In the genomic region with DNA sequence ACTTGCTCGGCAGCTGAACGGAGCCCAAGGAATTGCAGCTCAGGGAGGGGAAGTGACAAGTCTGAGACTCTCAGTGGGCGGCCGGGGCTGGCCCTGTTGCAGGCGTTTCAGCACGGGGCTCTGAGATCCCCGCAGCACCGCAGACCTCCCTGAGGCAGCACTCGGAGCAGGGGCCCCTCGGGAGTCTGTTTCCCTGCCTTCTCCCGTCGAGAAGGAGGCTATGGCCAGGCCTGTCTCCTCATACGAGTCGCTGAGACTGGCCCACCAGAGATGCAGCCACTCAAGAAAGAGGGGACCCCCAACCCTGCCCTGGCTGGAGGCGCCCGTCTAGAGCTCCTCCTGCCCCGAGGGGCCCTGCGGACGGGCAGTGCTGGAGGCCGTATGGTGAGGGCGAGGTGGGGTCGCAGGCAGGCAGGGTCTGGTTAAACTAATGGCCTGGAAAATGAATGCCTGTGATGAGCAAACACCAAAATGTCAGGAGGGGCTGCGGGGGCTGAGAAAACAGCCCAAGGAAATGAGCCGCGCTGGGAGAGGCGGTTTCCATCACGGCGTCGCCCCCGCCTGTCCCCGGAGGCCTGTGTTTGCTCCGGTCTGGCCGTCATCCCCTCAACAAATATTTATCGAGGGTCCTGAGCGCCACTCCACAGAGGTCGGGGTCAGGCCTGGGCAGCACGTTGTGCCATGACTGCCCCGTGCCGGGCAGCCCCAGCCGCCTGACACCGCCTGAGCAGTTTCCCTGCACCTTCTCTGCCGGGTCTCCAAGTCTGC, we compare ENCODE assay signal across 29 cellular contexts. TPM values are rescaled to one million over a fixed set of nuclear protein-coding genes. Genes with fewer than 3 reads are reported as not detected.
DNase-seq lines count a peak whose midpoint lies in the region; ATAC-seq, FAIRE-seq and TF ChIP-seq lines count a peak whose summit lies in the region.
"Had no signal": no experiment of that assay in that cellular context is flagged by ENCODE, and none has a peak within 500 bp of the region (broad histone marks: within the 10 kb centered on the region; RNA-seq: fewer than 3 reads in every experiment).

No MANE protein-coding gene starts in this region.

- no peaks in the 10 kb centered on the region for H3K9me3 Mint-ChIP-seq in activated naive CD8-positive, alpha-beta T cell treated with anti-CD3 and anti-CD28 coated beads, Interleukin-2, amount 50 U/mL, for 24 hours
- H3K9me3 Mint-ChIP-seq: activated CD4-positive, alpha-beta T cell treated with anti-CD3 and anti-CD28 coated beads, Interleukin-2, amount 10 ng/mL, durations not matched to agents 7 days and 5 days; activated T-cell treated with anti-CD3 and anti-CD28 coated beads, Interleukin-2, amount 50 U/mL, for 4 hours; dendritic cell treated with granulocyte-macrophage colony-stimulating factor and Interleukin-4, amounts not matched to agents 40 ng/mL and 50 ng/mL, for 4 days; endodermal cell; neural progenitor cell had no signal

- H3K4me1 ChIP-seq in H1 (replicated peaks in 1 of 4; ENCODE audit: control insufficient read depth in 3 of 4, insufficient read depth in 4 of 4, low read length in 3 of 4) (no peaks in the 10 kb centered on the region), osteoblast (ENCODE audit: insufficient read depth, low read length) (no peaks in the 10 kb centered on the region)
- H3K4me1 ChIP-seq: esophagus muscularis mucosa, foreskin keratinocyte, heart left ventricle, neural progenitor cell, prostate gland had no signal

- TF ChIP-seq POLR2A in H1 (IDR thresholded peaks at IDR 0.05; ENCODE audit: control extremely low read depth in 1 of 2, low read depth in 2 of 2, low read length in 2 of 2) = no peak

- CTCF ChIA-PET in H1 (lab: Charles Lee; ENCODE audit: partially characterized antibody) = interaction anchor here (0.7 to 14.1 kb wide), 7 partner anchors 9 to 239 kb away, joined by 3 to 196 read pairs (median 6); a partner anchor contains a TSS

- POLR2A ChIA-PET in H1 (lab: Charles Lee; ENCODE audit: partially characterized antibody) = interaction anchor here (1.0 to 3.8 kb wide), 2 partner anchors 9 to 33 kb away, joined by 5 to 18 read pairs; a partner anchor contains a TSS

- DNase-seq in NCI-H69 (lab: John Stamatoyannopoulos, UW) (peak; percentile 81), H1 (ENCODE audit: low read depth in 1 of 2, low spot score in 2 of 2) (no peak), osteoblast (ENCODE audit: insufficient read length, low spot score, missing footprints) (no peak)
- no peak for DNase-seq in activated naive CD8-positive, alpha-beta T cell treated with anti-CD3 and anti-CD28 coated beads, Interleukin-2, amount 50 U/mL, for 24 hours
- DNase-seq: activated CD4-positive, alpha-beta T cell treated with anti-CD3 and anti-CD28 coated beads, Interleukin-2, amount 10 ng/mL, durations not matched to agents 7 days and 5 days; activated gamma-delta T cell treated with Interleukin-2 at 50 U/mL for 16 hours; activated T-cell treated with anti-CD3 and anti-CD28 coated beads, Interleukin-2, amount 50 U/mL, for 4 hours; Calu3; central memory CD4-positive, alpha-beta T cell; endodermal cell; foreskin keratinocyte; HCEC 1CT; heart left ventricle; MV-4-11; NCI-H187; NCI-H2171; NCI-H510A; SIG-M5; stimulated activated naive CD4-positive, alpha-beta T cell treated with Interleukin-2 at 50 U/mL for 16 hours had no signal

- H3K27me3 ChIP-seq in H1 (replicated peaks in 1 of 4; ENCODE audit: control insufficient read depth in 3 of 4, extremely low read depth in 1 of 4, insufficient read depth in 3 of 4, low read length in 3 of 4) = no peaks in the 10 kb centered on the region; a peak in 1 of 7 replicates
- H3K27me3 ChIP-seq in osteoblast (ENCODE audit: insufficient read depth, low read length) = no peaks in the 10 kb centered on the region
- H3K27me3 ChIP-seq: heart left ventricle, neural progenitor cell had no signal

- TF ChIP-seq CTCF in H1 (IDR thresholded peaks at IDR 0.05; ENCODE audit: control extremely low read depth in 1 of 3, insufficient read depth in 1 of 3, low read depth in 1 of 3, low read length in 3 of 3) (no peak), osteoblast (IDR thresholded peaks at IDR 0.05; ENCODE audit: extremely low read depth, low read depth, low read length) (no peak)

- H2AFZ ChIP-seq in H1 (ENCODE audit: low read length) = no peak overlapping the region
- H2AFZ ChIP-seq in osteoblast (ENCODE audit: low read length) = peak overlapping the region; percentile 71
- H2AFZ ChIP-seq: neural progenitor cell had no signal

- H2BK12ac ChIP-seq in H1 (ENCODE audit: low read depth, low read length) = no peak overlapping the region

- no peak overlapping the region for H3K4ac ChIP-seq in H1 (replicated peaks; ENCODE audit: insufficient read length, low read depth, low read length)

- no peak overlapping the region for H3K4me2 ChIP-seq in H1 (ENCODE audit: insufficient read depth in 1 of 2, low read depth in 2 of 2, low read length in 2 of 2)
- peak overlapping the region; percentile 55 for H3K4me2 ChIP-seq in osteoblast (ENCODE audit: insufficient read depth, low read length)
- H3K4me2 ChIP-seq: neural progenitor cell had no signal

- TF ChIP-seq EP300 in H1 (IDR thresholded peaks at IDR 0.05; ENCODE audit: borderline replicate concordance in 1 of 2, low read depth in 2 of 2, low read length in 2 of 2) = no peak

- H2BK15ac ChIP-seq in H1 (ENCODE audit: low read length) = no peak overlapping the region

- H3K27ac Mint-ChIP-seq in activated naive CD8-positive, alpha-beta T cell treated with anti-CD3 and anti-CD28 coated beads, Interleukin-2, amount 50 U/mL, for 24 hours = no peak overlapping the region
- H3K27ac Mint-ChIP-seq: activated CD4-positive, alpha-beta T cell treated with anti-CD3 and anti-CD28 coated beads, Interleukin-2, amount 10 ng/mL, durations not matched to agents 7 days and 5 days; dendritic cell treated with granulocyte-macrophage colony-stimulating factor and Interleukin-4, amounts not matched to agents 40 ng/mL and 50 ng/mL, for 4 days; endodermal cell; neural progenitor cell had no signal

- no peak overlapping the region for H3K56ac ChIP-seq in H1 (replicated peaks; ENCODE audit: insufficient read length, low read depth, low read length)

- H2AK5ac ChIP-seq in H1 (ENCODE audit: low read depth, low read length) = no peak overlapping the region

- no peaks in the 10 kb centered on the region for H3K4me1 Mint-ChIP-seq in activated naive CD8-positive, alpha-beta T cell treated with anti-CD3 and anti-CD28 coated beads, Interleukin-2, amount 50 U/mL, for 24 hours
- H3K4me1 Mint-ChIP-seq: activated CD4-positive, alpha-beta T cell treated with anti-CD3 and anti-CD28 coated beads, Interleukin-2, amount 10 ng/mL, durations not matched to agents 7 days and 5 days; endodermal cell; neural progenitor cell had no signal

- no peak overlapping the region for H3K23ac ChIP-seq in H1 (ENCODE audit: insufficient read length)

- H4K91ac ChIP-seq in H1 (replicated peaks; ENCODE audit: insufficient read length, low read length) = no peak overlapping the region

- no peak overlapping the region for H3K27ac ChIP-seq in H1 (ENCODE audit: low read depth, low read length)
- H3K27ac ChIP-seq in osteoblast (ENCODE audit: low read depth, low read length) = no peak overlapping the region
- H3K27ac ChIP-seq: esophagus muscularis mucosa, foreskin keratinocyte, heart left ventricle, neural progenitor cell, prostate gland had no signal

- H4K5ac ChIP-seq in H1 (ENCODE audit: insufficient read length, low read depth, low read length) = no peak overlapping the region

- no peak overlapping the region for H2BK120ac ChIP-seq in H1 (replicated peaks; ENCODE audit: low read depth, low read length)

- no peaks in the 10 kb centered on the region for H3K79me2 ChIP-seq in H1 (ENCODE audit: control insufficient read depth in 1 of 2, insufficient read depth in 2 of 2, low read length in 2 of 2)
- H3K79me2 ChIP-seq in osteoblast (ENCODE audit: insufficient read depth, low read length) = no peaks in the 10 kb centered on the region

- ATAC-seq in activated naive CD8-positive, alpha-beta T cell treated with anti-CD3 and anti-CD28 coated beads, Interleukin-2, amount 50 U/mL, for 24 hours = no peak
- ATAC-seq in HG03135 (IDR thresholded peaks at IDR 0.05; ENCODE audit: unreplicated experiment) = no peak
- ATAC-seq in HG03460 (IDR thresholded peaks at IDR 0.05; ENCODE audit: unreplicated experiment) = no peak
- ATAC-seq: activated T-cell treated with anti-CD3 and anti-CD28 coated beads, Interleukin-2, amount 50 U/mL, for 4 hours; foreskin keratinocyte; heart left ventricle had no signal

- H3K79me1 ChIP-seq in H1 (ENCODE audit: low read depth, low read length) = no peaks in the 10 kb centered on the region

- H3K4me3 ChIP-seq in H1 (ENCODE audit: extremely low read depth in 1 of 4, insufficient read depth in 2 of 4, low read depth in 3 of 4, low read length in 4 of 4) (no peak overlapping the region), osteoblast (ENCODE audit: insufficient read depth, low read length) (no peak overlapping the region)
- H3K4me3 ChIP-seq: esophagus muscularis mucosa, heart left ventricle, lung, neural progenitor cell, prostate gland had no signal

- no peak overlapping the region for H3K18ac ChIP-seq in H1 (ENCODE audit: extremely low read depth, low read length)

- no peak overlapping the region for H3K14ac ChIP-seq in H1 (ENCODE audit: insufficient read length)

- H3K9me3 ChIP-seq in H1 (ENCODE audit: insufficient read depth in 2 of 2, low read depth in 1 of 2, low read length in 1 of 2) (no peaks in the 10 kb centered on the region), osteoblast (ENCODE audit: low read depth, low read length) (no peaks in the 10 kb centered on the region)
- H3K9me3 ChIP-seq: esophagus muscularis mucosa, heart left ventricle, prostate gland had no signal

- H3K23me2 ChIP-seq in H1 (ENCODE audit: low read depth, low read length) = no peaks in the 10 kb centered on the region

- no peaks in the 10 kb centered on the region for H3K36me3 ChIP-seq in H1 (ENCODE audit: control insufficient read depth in 2 of 4, insufficient read depth in 4 of 4, low read length in 3 of 4)
- H3K36me3 ChIP-seq in osteoblast (ENCODE audit: insufficient read depth, low read length) = no peaks in the 10 kb centered on the region
- H3K36me3 ChIP-seq: esophagus muscularis mucosa, heart left ventricle, neural progenitor cell, prostate gland had no signal

- H2BK5ac ChIP-seq in H1 (ENCODE audit: low read depth, low read length) = no peak overlapping the region

- peaks cover 1% of the 10 kb centered on the region for H3K27me3 Mint-ChIP-seq in activated naive CD8-positive, alpha-beta T cell treated with anti-CD3 and anti-CD28 coated beads, Interleukin-2, amount 50 U/mL, for 24 hours
- H3K27me3 Mint-ChIP-seq: activated CD4-positive, alpha-beta T cell treated with anti-CD3 and anti-CD28 coated beads, Interleukin-2, amount 10 ng/mL, durations not matched to agents 7 days and 5 days had no signal

- H3K9ac ChIP-seq in H1 (replicated peaks in 1 of 4; ENCODE audit: extremely low read depth in 1 of 4, low read depth in 3 of 4, low read length in 3 of 4) = no peak overlapping the region

- H3K36me3 Mint-ChIP-seq in activated naive CD8-positive, alpha-beta T cell treated with anti-CD3 and anti-CD28 coated beads, Interleukin-2, amount 50 U/mL, for 24 hours (ENCODE audit: low read depth) = no peaks in the 10 kb centered on the region
- H3K36me3 Mint-ChIP-seq: neural progenitor cell had no signal

- no peak overlapping the region for H3K4me3 Mint-ChIP-seq in activated naive CD8-positive, alpha-beta T cell treated with anti-CD3 and anti-CD28 coated beads, Interleukin-2, amount 50 U/mL, for 24 hours
- H3K4me3 Mint-ChIP-seq: activated CD4-positive, alpha-beta T cell treated with anti-CD3 and anti-CD28 coated beads, Interleukin-2, amount 10 ng/mL, durations not matched to agents 7 days and 5 days; activated T-cell treated with anti-CD3 and anti-CD28 coated beads, Interleukin-2, amount 50 U/mL, for 4 hours; dendritic cell treated with granulocyte-macrophage colony-stimulating factor and Interleukin-4, amounts not matched to agents 40 ng/mL and 50 ng/mL, for 4 days; endodermal cell; neural progenitor cell had no signal

- TF ChIP-seq RAD21 in H1 (IDR thresholded peaks at IDR 0.05 in 1 of 2, conservative IDR thresholded peaks at IDR 0.05 in 1 of 2; ENCODE audit: low read depth in 2 of 2, low read length in 2 of 2) = no peak

- H4K20me1 ChIP-seq in H1 (replicated peaks in 1 of 2; ENCODE audit: control insufficient read depth in 1 of 2, insufficient read depth in 2 of 2, low read length in 2 of 2) (peaks cover 0 to 3% of the 10 kb centered on the region in 2 experiments), osteoblast (ENCODE audit: insufficient read depth, low read length) (no peaks in the 10 kb centered on the region)

- peak overlapping the region; percentile 51; the same call in 1 of the 2 replicates for H4K8ac ChIP-seq in H1 (ENCODE audit: extremely low read depth, insufficient read depth, low read length)

- 92% methylated on average over 41 of the region's 42 CpGs; no CpG with 5 or more reads in 1 of the 2 experiments for WGBS in H1 (ENCODE audit: extremely low coverage in 1 of 2, insufficient coverage in 1 of 2, insufficient read length in 1 of 2, insufficient replicate concordance in 2 of 2, low coverage in 1 of 2, low lambda C conversion rate in 2 of 2, missing lambda C conversion rate in 1 of 2), 2 experiments

- FAIRE-seq in H1 (lab: Jason Lieb, UNC) = no peak
- FAIRE-seq: HTR-8/SVneo, urothelium cell line had no signal

- no peak overlapping the region for H2BK20ac ChIP-seq in H1 (ENCODE audit: low read length)

RNA-seq across cellular contexts. Expression of a gene that starts 9.3 kb away (rescaled TPM):
- total RNA-seq in H1 (2021; fragmentation: NEBNext Ultra II Directional; extraction: Animal tissue kit (Norgen Biotek cat#: 25700)) = 39.3 and 44.3 TPM in 2 replicates
- 34.0 and 49.6 TPM in 2 replicates for polyA plus RNA-seq in H1 (2011; rRNA removed)
- 36.2 TPM for polyA plus RNA-seq in H1 (2011; cell fraction: cytosol; rRNA removed)
- polyA plus RNA-seq in H1 (2011; cell fraction: nucleus; rRNA removed) = 40.4 TPM
- polyA plus RNA-seq in H1 (2012, experiment 1 of 2) = 25.9 to 42.8 TPM (median 40.6 TPM) in 4 replicates
- 24.6 TPM for polyA plus RNA-seq in H1 (2012, experiment 2 of 2)
- 53.6 TPM for polyA plus RNA-seq in H1 (2013, experiment 1 of 2)
- polyA plus RNA-seq in H1 (2013, experiment 2 of 2) = 49.6 TPM
- 16.0 and 16.2 TPM in 2 replicates for polyA minus RNA-seq in H1 (2011; rRNA and poly(A)+ RNA removed)
- 19.6 TPM for polyA minus RNA-seq in H1 (2011; cell fraction: cytosol; rRNA and poly(A)+ RNA removed)
- 38.7 TPM for polyA minus RNA-seq in H1 (2011; cell fraction: nucleus; rRNA and poly(A)+ RNA removed)
- 42.4 and 46.7 TPM in 2 replicates for total RNA-seq in osteoblast

RNA-seq across cellular contexts. Expression of a gene that starts 32.8 kb away (rescaled TPM):
- 238 and 240 TPM in 2 replicates for total RNA-seq in H1 (2021; fragmentation: NEBNext Ultra II Directional; extraction: Animal tissue kit (Norgen Biotek cat#: 25700))
- 309 and 386 TPM in 2 replicates for polyA plus RNA-seq in H1 (2011; rRNA removed)
- polyA plus RNA-seq in H1 (2011; cell fraction: cytosol; rRNA removed) = 189 TPM
- polyA plus RNA-seq in H1 (2011; cell fraction: nucleus; rRNA removed) = 205 TPM
- polyA plus RNA-seq in H1 (2012, experiment 1 of 2) = 237 to 356 TPM (median 324 TPM) in 4 replicates
- 408 TPM for polyA plus RNA-seq in H1 (2012, experiment 2 of 2)
- polyA plus RNA-seq in H1 (2013, experiment 1 of 2) = 299 TPM
- polyA plus RNA-seq in H1 (2013, experiment 2 of 2) = 331 TPM
- 242 and 320 TPM in 2 replicates for polyA minus RNA-seq in H1 (2011; rRNA and poly(A)+ RNA removed)
- 169 TPM for polyA minus RNA-seq in H1 (2011; cell fraction: cytosol; rRNA and poly(A)+ RNA removed)
- 74.6 TPM for polyA minus RNA-seq in H1 (2011; cell fraction: nucleus; rRNA and poly(A)+ RNA removed)
- 184 and 195 TPM in 2 replicates for total RNA-seq in osteoblast

RNA-seq across cellular contexts. Expression of a gene that starts 34.4 kb away (rescaled TPM):
- total RNA-seq in H1 (2021; fragmentation: NEBNext Ultra II Directional; extraction: Animal tissue kit (Norgen Biotek cat#: 25700)) = 0.11 TPM in 1 of 2 replicates, not detected in the other
- polyA plus RNA-seq in H1 (2011; rRNA removed) = 0.02 and 0.05 TPM in 2 replicates
- 0.04 TPM for polyA plus RNA-seq in H1 (2011; cell fraction: cytosol; rRNA removed)
- 0.24 TPM for polyA plus RNA-seq in H1 (2011; cell fraction: nucleus; rRNA removed)
- 0.04 TPM in 1 of 4 replicates, not detected in the others for polyA plus RNA-seq in H1 (2012, experiment 1 of 2)
- polyA plus RNA-seq in H1 (2012, experiment 2 of 2) = not detected
- polyA plus RNA-seq in H1 (2013, experiment 1 of 2) = 0.02 TPM
- 0.02 TPM for polyA plus RNA-seq in H1 (2013, experiment 2 of 2)
- not detected in 2 replicates for polyA minus RNA-seq in H1 (2011; rRNA and poly(A)+ RNA removed)
- polyA minus RNA-seq in H1 (2011; cell fraction: cytosol; rRNA and poly(A)+ RNA removed) = not detected
- not detected for polyA minus RNA-seq in H1 (2011; cell fraction: nucleus; rRNA and poly(A)+ RNA removed)
- total RNA-seq in osteoblast = under 0.01 TPM in 1 of 2 replicates, not detected in the other
- total RNA-seq: activated T-cell treated with anti-CD3 and anti-CD28 coated beads, Interleukin-2, amount 50 U/mL, for 4 hours; Calu3; esophagus muscularis mucosa; foreskin keratinocyte; heart left ventricle; temporal lobe had no signal
- polyA plus RNA-seq: foreskin keratinocyte, heart left ventricle had no signal

RNA-seq across cellular contexts. Expression of a gene that starts 34.9 kb away (rescaled TPM):
- total RNA-seq in H1 (2021; fragmentation: NEBNext Ultra II Directional; extraction: Animal tissue kit (Norgen Biotek cat#: 25700)) = 2.0 and 2.4 TPM in 2 replicates
- polyA plus RNA-seq in H1 (2011; rRNA removed) = 1.9 and 2.4 TPM in 2 replicates
- 1.4 TPM for polyA plus RNA-seq in H1 (2011; cell fraction: cytosol; rRNA removed)
- polyA plus RNA-seq in H1 (2011; cell fraction: nucleus; rRNA removed) = 2.3 TPM
- polyA plus RNA-seq in H1 (2012, experiment 1 of 2) = 1.4 to 2.5 TPM (median 2.0 TPM) in 4 replicates
- 2.2 TPM for polyA plus RNA-seq in H1 (2012, experiment 2 of 2)
- polyA plus RNA-seq in H1 (2013, experiment 1 of 2) = 2.0 TPM
- 2.0 TPM for polyA plus RNA-seq in H1 (2013, experiment 2 of 2)
- 1.3 and 2.8 TPM in 2 replicates for polyA minus RNA-seq in H1 (2011; rRNA and poly(A)+ RNA removed)
- polyA minus RNA-seq in H1 (2011; cell fraction: cytosol; rRNA and poly(A)+ RNA removed) = 1.8 TPM
- 6.1 TPM for polyA minus RNA-seq in H1 (2011; cell fraction: nucleus; rRNA and poly(A)+ RNA removed)
- total RNA-seq in osteoblast = not detected in 2 replicates
- total RNA-seq: foreskin keratinocyte had no signal
- polyA plus RNA-seq: foreskin keratinocyte had no signal
